In the genomic region with DNA sequence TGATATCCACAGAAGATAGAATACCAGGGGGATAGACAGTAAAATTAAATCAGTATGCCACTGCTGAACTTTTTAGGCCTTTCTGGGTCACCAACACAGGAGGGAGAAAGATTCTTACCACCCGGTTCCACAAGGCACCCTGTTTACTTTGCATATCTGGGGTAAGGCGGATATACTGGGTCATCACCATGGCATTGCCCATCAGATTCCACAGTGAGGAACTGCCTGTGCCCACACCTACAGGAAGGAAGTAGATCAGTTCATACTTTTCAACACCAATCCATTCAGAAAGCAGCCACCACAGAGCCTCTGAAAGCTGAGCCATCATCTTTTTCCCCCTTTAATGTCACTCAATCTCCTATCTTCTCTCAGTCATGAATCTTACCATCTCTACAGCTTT, we compare ENCODE assay signal across 1 cellular context.
TF ChIP-seq lines count a peak whose summit lies in the region.

No MANE protein-coding gene starts in this region.

TF ChIP-seq in HepG2, 621 proteins besides CTCF, POLR2A, EP300 and RAD21:
- TF ChIP-seq PAWR (CRISPR knock-in tag; IDR thresholded peaks at IDR 0.05; ENCODE audit: borderline replicate concordance) (no peak), HMGA1 (CRISPR knock-in tag; conservative IDR thresholded peaks at IDR 0.05) (no peak), SNAPC2 (CRISPR knock-in tag; IDR thresholded peaks at IDR 0.05) (no peak), POLR2AphosphoS2 (IDR thresholded peaks at IDR 0.05; ENCODE audit: low read depth, low read length) (no peak), ZNF160 (CRISPR knock-in tag; IDR thresholded peaks at IDR 0.05) (no peak), ATF2 (CRISPR knock-in tag; IDR thresholded peaks at IDR 0.05) (no peak), NPAS2 (CRISPR knock-in tag; IDR thresholded peaks at IDR 0.05; ENCODE audit: borderline replicate concordance) (no peak), ZMYM2 (CRISPR knock-in tag; IDR thresholded peaks at IDR 0.05) (no peak), ZNF326 (CRISPR knock-in tag; IDR thresholded peaks at IDR 0.05; ENCODE audit: borderline replicate concordance) (no peak), FIP1L1 (IDR thresholded peaks at IDR 0.05; ENCODE audit: borderline replicate concordance, insufficient read depth, low read depth, low read length) (no peak), ZBTB21 (CRISPR knock-in tag; IDR thresholded peaks at IDR 0.05) (no peak), KLF9 (CRISPR knock-in tag; IDR thresholded peaks at IDR 0.05; ENCODE audit: low read depth) (no peak), SRSF9 (IDR thresholded peaks at IDR 0.05; ENCODE audit: borderline replicate concordance, insufficient read depth, low read depth, low read length, poor library complexity, severe bottlenecking) (no peak)
- TF ChIP-seq, protein P1, sequence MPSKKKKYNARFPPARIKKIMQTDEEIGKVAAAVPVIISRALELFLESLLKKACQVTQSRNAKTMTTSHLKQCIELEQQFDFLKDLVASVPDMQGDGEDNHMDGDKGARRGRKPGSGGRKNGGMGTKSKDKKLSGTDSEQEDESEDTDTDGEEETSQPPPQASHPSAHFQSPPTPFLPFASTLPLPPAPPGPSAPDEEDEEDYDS (CRISPR knock-in tag; IDR thresholded peaks at IDR 0.05), result no peak
